In genomic region chr13:23980160-23980551, GRCh38 we compare ENCODE assay signal across 8 cellular contexts.
A peak's percentile ranks its signal among the peaks of the same experiment; 100 is the strongest.
DNase-seq lines count a peak whose midpoint lies in the region; ATAC-seq and TF ChIP-seq lines count a peak whose summit lies in the region.

No MANE protein-coding gene starts in this region.

- no peaks in the 10 kb centered on the region for H3K36me3 ChIP-seq in kidney epithelial cell (ENCODE audit: control insufficient read depth, insufficient read depth, low read length)

- TF ChIP-seq CTCF in kidney epithelial cell (IDR thresholded peaks at IDR 0.05; ENCODE audit: insufficient read depth, low read length, poor library complexity, severe bottlenecking) = no peak

- no peaks in the 10 kb centered on the region for H3K27me3 ChIP-seq in kidney epithelial cell (ENCODE audit: control insufficient read depth, insufficient read depth, low read length)

- ATAC-seq in GM18498 (IDR thresholded peaks at IDR 0.05; ENCODE audit: unreplicated experiment) (peak; percentile 95), HG02642 (IDR thresholded peaks at IDR 0.05; ENCODE audit: poor library complexity, unreplicated experiment) (peak; percentile 96)

- DNase-seq in NCI-H1436 (lab: John Stamatoyannopoulos, UW) (peak; percentile 26), cerebellum (ENCODE audit: low spot score) (peak; percentile 57), kidney epithelial cell (ENCODE audit: low read depth) (peak; percentile 19), GF-D8 (lab: John Stamatoyannopoulos, UW) (no peak)
- DNase-seq in activated CD4-positive, alpha-beta T cell treated with anti-CD3 and anti-CD28 coated beads for 24 hours (ENCODE audit: low read depth in 2 of 2) = peak; percentile 69 to 77
- DNase-seq in stimulated activated CD4-positive, alpha-beta T cell treated with anti-CD3 and anti-CD28 coated beads, Interleukin-15, amount 100 ng/mL, for 24 hours = peak; percentile 90

- peak overlapping the region; percentile 60 for H3K4me3 ChIP-seq in kidney epithelial cell (ENCODE audit: low read depth, low read length)
